In genomic region chr21:21262048-21262447, GRCh38 we compare ENCODE assay signal across 9 cellular contexts.
"Had no signal": no experiment of that assay in that cellular context is flagged by ENCODE, and none has a peak within 500 bp of the region (broad histone marks: within the 10 kb centered on the region; RNA-seq: fewer than 3 reads in every experiment).

No MANE protein-coding gene starts in this region.

- H3K4me3 ChIP-seq: GM23248, GM23338, HAP-1 had no signal

- H3K9ac ChIP-seq: GM23248 had no signal

- H3K27ac Mint-ChIP-seq: GM23338, H9, HFFc6 had no signal

- H3K27ac ChIP-seq: GM23248 had no signal

- H3K4me1 ChIP-seq: HAP-1 had no signal

- H3K9me3 ChIP-seq: HAP-1 had no signal

- H3K9me3 Mint-ChIP-seq: GM23338, HFFc6 had no signal

- H3K36me3 ChIP-seq: HAP-1 had no signal

- ATAC-seq: GM23338, HCT116 had no signal

- H3K4me1 Mint-ChIP-seq: GM23338, H9 had no signal

- DNase-seq: GM23248, GOT3, H7, H9, HCEC 1CT, HFFc6 had no signal

- H2AFZ ChIP-seq: GM23248, GM23338 had no signal

- H3K4me3 Mint-ChIP-seq: GM23338, H9, HFFc6 had no signal

- H3K4me2 ChIP-seq: GM23338 had no signal
